ENCODE assay signal across 24 cellular contexts in genomic region chr20:56595746-56596478, GRCh38. TPM values are rescaled to one million over a fixed set of nuclear protein-coding genes. Genes with fewer than 3 reads are reported as not detected.
"Had no signal": no experiment of that assay in that cellular context is flagged by ENCODE, and none has a peak within 500 bp of the region (broad histone marks: within the 10 kb centered on the region; RNA-seq: fewer than 3 reads in every experiment).

No MANE protein-coding gene starts in this region.

- DNase-seq: activated CD4-positive, alpha-beta memory T cell treated with anti-CD3 and anti-CD28 coated beads for 36 hours; activated CD4-positive, alpha-beta T cell treated with anti-CD3 and anti-CD28 coated beads for 48 hours; activated naive CD4-positive, alpha-beta T cell treated with anti-CD3 and anti-CD28 coated beads for 36 hours; activated naive CD8-positive, alpha-beta T cell treated with anti-CD3 and anti-CD28 coated beads, Interleukin-2, amount 10 ng/mL, durations not matched to agents 7 days and 5 days; activated T-cell treated with anti-CD3 and anti-CD28 coated beads, Interleukin-2, amount 50 U/mL, for 48 hours; amniotic stem cell; esophagus squamous epithelium; gastrocnemius medialis; head of caudate nucleus; hypothalamus; left ventricle myocardium superior; mammary epithelial cell; midbrain; ovary; stimulated activated CD4-positive, alpha-beta T cell treated with anti-CD3 and anti-CD28 coated beads, Interleukin-4, amount 100 ng/mL, for 24 hours; stimulated activated naive CD4-positive, alpha-beta T cell treated with Interleukin-2 at 50 U/mL for 16 hours; T-helper 17 cell; upper lobe of right lung had no signal

- H3K27me3 ChIP-seq: breast epithelium, gastrocnemius medialis, ovary, upper lobe of right lung had no signal

- H3K27ac Mint-ChIP-seq: activated CD4-positive, alpha-beta memory T cell treated with anti-CD3 and anti-CD28 coated beads for 36 hours; activated naive CD4-positive, alpha-beta T cell treated with anti-CD3 and anti-CD28 coated beads for 36 hours; activated naive CD8-positive, alpha-beta T cell treated with anti-CD3 and anti-CD28 coated beads, Interleukin-2, amount 10 ng/mL, durations not matched to agents 7 days and 5 days; natural killer cell treated with Interleukin-12 subunit alpha and Interleukin-12 subunit beta and Interleukin-15 and Interleukin-18, amount 100 ng/mL, for 72 hours; T-helper 17 cell had no signal

- H3K4me1 Mint-ChIP-seq: activated naive CD8-positive, alpha-beta T cell treated with anti-CD3 and anti-CD28 coated beads, Interleukin-2, amount 10 ng/mL, durations not matched to agents 7 days and 5 days; central memory CD8-positive, alpha-beta T cell; T-helper 17 cell had no signal

- H3K9me3 ChIP-seq: breast epithelium, esophagus squamous epithelium, gastrocnemius medialis, neutrophil, ovary, prostate gland, thoracic aorta, upper lobe of right lung had no signal

- H3K4me3 Mint-ChIP-seq: activated CD4-positive, alpha-beta memory T cell treated with anti-CD3 and anti-CD28 coated beads for 36 hours; activated naive CD4-positive, alpha-beta T cell treated with anti-CD3 and anti-CD28 coated beads for 36 hours; activated naive CD8-positive, alpha-beta T cell treated with anti-CD3 and anti-CD28 coated beads, Interleukin-2, amount 10 ng/mL, durations not matched to agents 7 days and 5 days; central memory CD8-positive, alpha-beta T cell; natural killer cell treated with Interleukin-12 subunit alpha and Interleukin-12 subunit beta and Interleukin-15 and Interleukin-18, amount 100 ng/mL, for 72 hours; T-helper 17 cell had no signal

- H3K36me3 Mint-ChIP-seq: activated CD4-positive, alpha-beta memory T cell treated with anti-CD3 and anti-CD28 coated beads for 36 hours; activated naive CD8-positive, alpha-beta T cell treated with anti-CD3 and anti-CD28 coated beads, Interleukin-2, amount 10 ng/mL, durations not matched to agents 7 days and 5 days; natural killer cell treated with Interleukin-12 subunit alpha and Interleukin-12 subunit beta and Interleukin-15 and Interleukin-18, amount 100 ng/mL, for 72 hours had no signal

- H3K4me3 ChIP-seq: breast epithelium, esophagus squamous epithelium, gastrocnemius medialis, ovary, prostate gland, thoracic aorta, upper lobe of right lung had no signal

- H3K36me3 ChIP-seq: breast epithelium, esophagus squamous epithelium, gastrocnemius medialis, neutrophil, ovary, prostate gland, thoracic aorta, upper lobe of right lung had no signal

- H3K9me3 Mint-ChIP-seq: activated CD4-positive, alpha-beta memory T cell treated with anti-CD3 and anti-CD28 coated beads for 36 hours; activated naive CD4-positive, alpha-beta T cell treated with anti-CD3 and anti-CD28 coated beads for 36 hours; activated naive CD8-positive, alpha-beta T cell treated with anti-CD3 and anti-CD28 coated beads, Interleukin-2, amount 10 ng/mL, durations not matched to agents 7 days and 5 days; central memory CD8-positive, alpha-beta T cell; natural killer cell treated with Interleukin-12 subunit alpha and Interleukin-12 subunit beta and Interleukin-15 and Interleukin-18, amount 100 ng/mL, for 72 hours had no signal

- H3K27ac ChIP-seq: breast epithelium, esophagus squamous epithelium, gastrocnemius medialis, neutrophil, ovary, prostate gland, thoracic aorta, upper lobe of right lung had no signal

- H3K4me1 ChIP-seq: breast epithelium, esophagus squamous epithelium, gastrocnemius medialis, prostate gland, upper lobe of right lung had no signal

RNA-seq across cellular contexts. Expression of gene TFAP2C, which starts 33.2 kb away (rescaled TPM):
- total RNA-seq: activated CD4-positive, alpha-beta memory T cell treated with anti-CD3 and anti-CD28 coated beads for 36 hours; activated naive CD4-positive, alpha-beta T cell treated with anti-CD3 and anti-CD28 coated beads for 36 hours; activated naive CD8-positive, alpha-beta T cell treated with anti-CD3 and anti-CD28 coated beads, Interleukin-2, amount 10 ng/mL, durations not matched to agents 7 days and 5 days; natural killer cell treated with Interleukin-12 subunit alpha and Interleukin-12 subunit beta and Interleukin-15 and Interleukin-18, amount 100 ng/mL, for 72 hours; T-helper 17 cell had no signal
